ENCODE assay signal across 1 cellular context in genomic region chr15:90059208-90059985, GRCh38.
A peak's percentile ranks its signal among the peaks of the same experiment; 100 is the strongest.
TF ChIP-seq lines count a peak whose summit lies in the region.

No MANE protein-coding gene starts in this region.

TF ChIP-seq in K562, 482 proteins besides CTCF, POLR2A, EP300 and RAD21 (continued from another document and continues in another):
- no peak for TF ChIP-seq THAP12 (CRISPR knock-in tag; IDR thresholded peaks at IDR 0.05)
- TF ChIP-seq ZNF740 (CRISPR knock-in tag; IDR thresholded peaks at IDR 0.05), result peak; percentile 65; the same call in 1 of the 2 replicates
- TF ChIP-seq ZNF740 (tag; IDR thresholded peaks at IDR 0.05), result no peak
- no peak for TF ChIP-seq CEBPG (CRISPR knock-in tag; IDR thresholded peaks at IDR 0.05)
- no peak for TF ChIP-seq CEBPG (tag; conservative IDR thresholded peaks at IDR 0.05 in 1 of 2, IDR thresholded peaks at IDR 0.05 in 1 of 2)
- TF ChIP-seq SUPT5H (IDR thresholded peaks at IDR 0.05), result 0 out of 2 replicates have a peak, but pooled peaks have one; percentile 24
- TF ChIP-seq CREB1 (IDR thresholded peaks at IDR 0.05), result no peak
- TF ChIP-seq CREB1 (CRISPR knock-in tag; IDR thresholded peaks at IDR 0.05), result no peak
- no peak for TF ChIP-seq DACH1 (IDR thresholded peaks at IDR 0.05; ENCODE audit: partially characterized antibody)
- no peak for TF ChIP-seq ZNF589 (CRISPR knock-in tag; IDR thresholded peaks at IDR 0.05; ENCODE audit: low read depth)
- TF ChIP-seq SMAD2 (IDR thresholded peaks at IDR 0.05; ENCODE audit: low read depth, low read length), result no peak
- no peak for TF ChIP-seq ZBTB40 (IDR thresholded peaks at IDR 0.05)
- TF ChIP-seq ZBTB40 (CRISPR knock-in tag; IDR thresholded peaks at IDR 0.05), result no peak
- TF ChIP-seq SP1 (CRISPR knock-in tag; IDR thresholded peaks at IDR 0.05), result 0 out of 2 replicates have a peak, but pooled peaks have one; percentile 30
- no peak for TF ChIP-seq E2F3 (CRISPR knock-in tag; IDR thresholded peaks at IDR 0.05)
- TF ChIP-seq NR2F6 (CRISPR knock-in tag; IDR thresholded peaks at IDR 0.05), result no peak
- no peak for TF ChIP-seq PRPF4 (IDR thresholded peaks at IDR 0.05; ENCODE audit: insufficient read depth, low read depth, low read length, poor library complexity, severe bottlenecking)
- TF ChIP-seq LEF1 (IDR thresholded peaks at IDR 0.05), result peak; percentile 79; the same call in 1 of the 2 replicates
- no peak for TF ChIP-seq U2AF1 (optimal IDR thresholded peaks at IDR 0.05; ENCODE audit: low read depth, low read length)
- TF ChIP-seq ZNF551 (CRISPR knock-in tag; IDR thresholded peaks at IDR 0.05), result no peak
- TF ChIP-seq RBM17 (IDR thresholded peaks at IDR 0.05; ENCODE audit: borderline replicate concordance, low read depth, low read length), result no peak
- TF ChIP-seq E4F1 (CRISPR knock-in tag; IDR thresholded peaks at IDR 0.05; ENCODE audit: borderline replicate concordance), result no peak
- TF ChIP-seq ZZZ3 (IDR thresholded peaks at IDR 0.05), result no peak
- TF ChIP-seq ZNF444 (CRISPR knock-in tag; IDR thresholded peaks at IDR 0.05), result no peak
- no peak for TF ChIP-seq FOXJ2 (tag; IDR thresholded peaks at IDR 0.05)
- no peak for TF ChIP-seq HDAC3 (IDR thresholded peaks at IDR 0.05; ENCODE audit: borderline replicate concordance, partially characterized antibody)
- TF ChIP-seq GTF2F1 (IDR thresholded peaks at IDR 0.05; ENCODE audit: low read depth, low read length), result no peak
- no peak for TF ChIP-seq ZC3H4 (CRISPR knock-in tag; IDR thresholded peaks at IDR 0.05; ENCODE audit: borderline replicate concordance)
- TF ChIP-seq MGA (IDR thresholded peaks at IDR 0.05), result peak; percentile 62; the same call in 1 of the 2 replicates
